35 cellular contexts compared by ENCODE assay signal in the genomic region with DNA sequence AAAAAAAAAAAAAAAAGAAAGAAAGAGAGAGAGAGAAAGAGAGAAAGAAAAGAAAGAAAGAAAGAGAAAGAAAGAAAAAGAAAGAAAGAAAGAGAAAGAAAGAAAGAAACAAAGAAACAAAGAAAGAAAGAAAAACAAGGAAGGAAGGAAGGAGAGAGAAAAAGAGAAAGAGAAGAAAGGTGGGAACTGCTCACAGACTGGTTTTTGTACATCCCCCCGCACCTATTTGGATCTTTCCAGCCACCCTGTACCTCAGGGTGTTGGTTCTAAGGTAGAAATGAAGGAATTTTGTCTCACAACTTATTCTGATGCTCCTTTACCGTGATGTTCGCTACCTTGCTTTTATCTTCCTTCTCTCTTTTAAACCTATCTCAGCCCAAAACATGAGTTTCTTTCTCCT. TPM values are rescaled to one million over a fixed set of nuclear protein-coding genes. Genes with fewer than 3 reads are reported as not detected.
"Had no signal": no experiment of that assay in that cellular context is flagged by ENCODE, and none has a peak within 500 bp of the region (broad histone marks: within the 10 kb centered on the region; RNA-seq: fewer than 3 reads in every experiment).

No MANE protein-coding gene starts in this region.

- H3K9me3 ChIP-seq: adrenal gland, body of pancreas, breast epithelium had no signal

- H3K4me1 ChIP-seq: adrenal gland, body of pancreas, breast epithelium had no signal

- H3K36me3 Mint-ChIP-seq: activated CD4-positive, alpha-beta memory T cell treated with anti-CD3 and anti-CD28 coated beads for 36 hours; activated naive CD4-positive, alpha-beta T cell treated with anti-CD3 and anti-CD28 coated beads, Interleukin-2, amount 50 U/mL, for 72 hours; activated naive CD8-positive, alpha-beta T cell treated with anti-CD3 and anti-CD28 coated beads for 36 hours had no signal

- H3K4me3 ChIP-seq: adrenal gland, body of pancreas, breast epithelium had no signal

- DNase-seq: activated B cell treated with CpG ODN at 0.5 μM for 24 hours; activated CD4-positive, alpha-beta memory T cell treated with anti-CD3 and anti-CD28 coated beads for 36 hours; activated CD4-positive, alpha-beta T cell treated with anti-CD3 and anti-CD28 coated beads for 4 hours; activated CD4-positive, alpha-beta T cell treated with anti-CD3 and anti-CD28 coated beads, Interleukin-2, amount 10 ng/mL, durations not matched to agents 24 days and 14 days; activated CD4-positive, alpha-beta T cell treated with anti-CD3 and anti-CD28 coated beads, Interleukin-2, amount 50 U/mL, for 1 hour; activated CD4-positive, alpha-beta T cell treated with anti-CD3 and anti-CD28 coated beads, Interleukin-2, amount 50 U/mL, for 4 hours; activated CD4-positive, CD25-positive, alpha-beta regulatory T cell treated with anti-CD3 and anti-CD28 coated beads, Interleukin-2, amount 50 U/mL, for 72 hours; activated CD8-positive, alpha-beta memory T cell treated with anti-CD3 and anti-CD28 coated beads, Interleukin-2, amount 50 U/mL, for 4 hours; activated CD8-positive, alpha-beta T cell treated with anti-CD3 and anti-CD28 coated beads for 36 hours; activated effector memory CD4-positive, alpha-beta T cell treated with anti-CD3 and anti-CD28 coated beads, Interleukin-2, amount 50 U/mL, for 16 hours; activated gamma-delta T cell treated with Interleukin-2 at 50 U/mL for 16 hours; activated naive CD4-positive, alpha-beta T cell; activated naive CD4-positive, alpha-beta T cell treated with anti-CD3 and anti-CD28 coated beads for 36 hours; activated naive CD4-positive, alpha-beta T cell treated with anti-CD3 and anti-CD28 coated beads, Interleukin-2, amount 50 U/mL, for 16 hours; activated naive CD8-positive, alpha-beta T cell treated with anti-CD3 and anti-CD28 coated beads for 36 hours; activated T-cell treated with anti-CD3 and anti-CD28 coated beads for 4 hours; activated T-cell treated with anti-CD3 and anti-CD28 coated beads, Interleukin-2, amount 50 U/mL, for 1 hour; activated T-cell treated with anti-CD3 and anti-CD28 coated beads, Interleukin-2, amount 50 U/mL, for 4 hours; activated T-cell treated with anti-CD3 and anti-CD28 coated beads, Interleukin-2, amount 50 U/mL, for 72 hours; adrenal gland; amniotic stem cell; aorta; body of pancreas; brain microvascular endothelial cell; central memory CD4-positive, alpha-beta T cell; T-helper 2 cell; T-helper 9 cell; WERI-Rb-1 had no signal

- H3K9me3 Mint-ChIP-seq: activated CD4-positive, alpha-beta T cell treated with anti-CD3 and anti-CD28 coated beads, Interleukin-2, amount 10 ng/mL, durations not matched to agents 24 days and 14 days; activated T-helper 1 cell treated with anti-CD3 and anti-CD28 coated beads, Interleukin-12 subunit alpha, Interleukin-12 subunit beta, Interleukin-2, Interleukin-4 antibody, amounts not matched to agents 30 ng/mL and 10 ng/mL and 1 ng/mL, durations not matched to agents 14 hours and 24 hours and 36 hours; T-helper 1 cell treated with Interleukin-12 subunit alpha and Interleukin-12 subunit beta and Interleukin-4 antibody, amounts not matched to agents 30 μg/mL and 1 μg/mL, for 36 hours; T-helper 2 cell treated with Interferon-gamma antibody and Interleukin-4, amounts not matched to agents 5 μg/mL and 100 μg/mL, for 36 hours had no signal

- ATAC-seq: activated CD8-positive, alpha-beta T cell treated with anti-CD3 and anti-CD28 coated beads for 36 hours; activated naive CD4-positive, alpha-beta T cell treated with anti-CD3 and anti-CD28 coated beads, Interleukin-2, amount 50 U/mL, for 72 hours; activated T-cell treated with anti-CD3 and anti-CD28 coated beads, Interleukin-2, amount 50 U/mL, for 4 hours; activated T-cell treated with anti-CD3 and anti-CD28 coated beads, Interleukin-2, amount 50 U/mL, for 72 hours; activated T-helper 17 cell treated with anti-CD3 and anti-CD28 coated beads, Interleukin-2, amount 50 U/mL, for 72 hours; body of pancreas had no signal

- H3K27me3 Mint-ChIP-seq: activated B cell treated with CpG ODN at 0.5 μM for 24 hours; activated CD4-positive, alpha-beta memory T cell treated with anti-CD3 and anti-CD28 coated beads for 36 hours; activated CD4-positive, alpha-beta T cell treated with anti-CD3 and anti-CD28 coated beads, Interleukin-2, amount 10 ng/mL, durations not matched to agents 24 days and 14 days; activated CD8-positive, alpha-beta T cell treated with anti-CD3 and anti-CD28 coated beads for 36 hours; activated naive CD8-positive, alpha-beta T cell treated with anti-CD3 and anti-CD28 coated beads for 36 hours; activated T-helper 17 cell treated with anti-CD3 and anti-CD28 coated beads, Interleukin-2, amount 50 U/mL, for 72 hours had no signal

- H3K36me3 ChIP-seq: adrenal gland, brain microvascular endothelial cell, breast epithelium, WERI-Rb-1 had no signal

- H3K4me3 Mint-ChIP-seq: activated B cell treated with CpG ODN at 0.5 μM for 24 hours; activated CD4-positive, alpha-beta memory T cell treated with anti-CD3 and anti-CD28 coated beads for 36 hours; activated CD4-positive, alpha-beta T cell treated with anti-CD3 and anti-CD28 coated beads, Interleukin-2, amount 10 ng/mL, durations not matched to agents 24 days and 14 days; activated CD8-positive, alpha-beta T cell treated with anti-CD3 and anti-CD28 coated beads for 36 hours; activated naive CD4-positive, alpha-beta T cell treated with anti-CD3 and anti-CD28 coated beads for 36 hours; activated naive CD8-positive, alpha-beta T cell treated with anti-CD3 and anti-CD28 coated beads for 36 hours; activated T-cell treated with anti-CD3 and anti-CD28 coated beads, Interleukin-2, amount 50 U/mL, for 4 hours; activated T-cell treated with anti-CD3 and anti-CD28 coated beads, Interleukin-2, amount 50 U/mL, for 72 hours; activated T-helper 1 cell treated with anti-CD3 and anti-CD28 coated beads, Interleukin-12 subunit alpha, Interleukin-12 subunit beta, Interleukin-2, Interleukin-4 antibody, amounts not matched to agents 30 ng/mL and 10 ng/mL and 1 ng/mL, durations not matched to agents 14 hours and 24 hours and 36 hours; activated T-helper 17 cell treated with anti-CD3 and anti-CD28 coated beads, Interleukin-2, amount 50 U/mL, for 72 hours; T-helper 1 cell treated with Interleukin-12 subunit alpha and Interleukin-12 subunit beta and Interleukin-4 antibody, amounts not matched to agents 30 μg/mL and 1 μg/mL, for 36 hours; T-helper 2 cell treated with Interferon-gamma antibody and Interleukin-4, amounts not matched to agents 5 μg/mL and 100 μg/mL, for 36 hours had no signal

- H3K27ac ChIP-seq: adrenal gland, body of pancreas, brain microvascular endothelial cell, breast epithelium, WERI-Rb-1 had no signal

- H3K27ac Mint-ChIP-seq: activated B cell treated with CpG ODN at 0.5 μM for 24 hours; activated CD4-positive, alpha-beta memory T cell treated with anti-CD3 and anti-CD28 coated beads for 36 hours; activated CD4-positive, alpha-beta T cell treated with anti-CD3 and anti-CD28 coated beads, Interleukin-2, amount 10 ng/mL, durations not matched to agents 24 days and 14 days; activated CD8-positive, alpha-beta T cell treated with anti-CD3 and anti-CD28 coated beads for 36 hours; activated naive CD4-positive, alpha-beta T cell treated with anti-CD3 and anti-CD28 coated beads for 36 hours; activated naive CD4-positive, alpha-beta T cell treated with anti-CD3 and anti-CD28 coated beads, Interleukin-2, amount 50 U/mL, for 72 hours; activated naive CD8-positive, alpha-beta T cell treated with anti-CD3 and anti-CD28 coated beads for 36 hours; activated T-cell treated with anti-CD3 and anti-CD28 coated beads, Interleukin-2, amount 50 U/mL, for 72 hours; activated T-helper 1 cell treated with anti-CD3 and anti-CD28 coated beads, Interleukin-12 subunit alpha, Interleukin-12 subunit beta, Interleukin-2, Interleukin-4 antibody, amounts not matched to agents 30 ng/mL and 10 ng/mL and 1 ng/mL, durations not matched to agents 14 hours and 24 hours and 36 hours; activated T-helper 17 cell treated with anti-CD3 and anti-CD28 coated beads, Interleukin-2, amount 50 U/mL, for 72 hours; T-helper 1 cell treated with Interleukin-12 subunit alpha and Interleukin-12 subunit beta and Interleukin-4 antibody, amounts not matched to agents 30 μg/mL and 1 μg/mL, for 36 hours; T-helper 2 cell treated with Interferon-gamma antibody and Interleukin-4, amounts not matched to agents 5 μg/mL and 100 μg/mL, for 36 hours had no signal

- H3K4me1 Mint-ChIP-seq: activated B cell treated with CpG ODN at 0.5 μM for 24 hours; activated CD4-positive, alpha-beta T cell treated with anti-CD3 and anti-CD28 coated beads, Interleukin-2, amount 10 ng/mL, durations not matched to agents 24 days and 14 days; activated naive CD8-positive, alpha-beta T cell treated with anti-CD3 and anti-CD28 coated beads for 36 hours; activated T-helper 17 cell treated with anti-CD3 and anti-CD28 coated beads, Interleukin-2, amount 50 U/mL, for 72 hours had no signal

- H3K27me3 ChIP-seq: adrenal gland, body of pancreas, brain microvascular endothelial cell, breast epithelium had no signal

RNA-seq across cellular contexts. Expression of gene RGS18, which starts 43.3 kb away (rescaled TPM):
- total RNA-seq: activated B cell treated with CpG ODN at 0.5 μM for 24 hours; activated naive CD4-positive, alpha-beta T cell treated with anti-CD3 and anti-CD28 coated beads for 36 hours; activated naive CD8-positive, alpha-beta T cell treated with anti-CD3 and anti-CD28 coated beads for 36 hours; activated T-helper 1 cell treated with anti-CD3 and anti-CD28 coated beads, Interleukin-12 subunit alpha, Interleukin-12 subunit beta, Interleukin-2, Interleukin-4 antibody, amounts not matched to agents 30 ng/mL and 10 ng/mL and 1 ng/mL, durations not matched to agents 14 hours and 24 hours and 36 hours; astrocyte had no signal
